8 cellular contexts compared by ENCODE assay signal in genomic region chr6:55868910-55869479, GRCh38. TPM values are rescaled to one million over a fixed set of nuclear protein-coding genes. Genes with fewer than 3 reads are reported as not detected.
DNase-seq lines count a peak whose midpoint lies in the region; ATAC-seq and TF ChIP-seq lines count a peak whose summit lies in the region.

No MANE protein-coding gene starts in this region.

- no peak for TF ChIP-seq CTCF in parathyroid adenoma (IDR thresholded peaks at IDR 0.05)
- no peak for TF ChIP-seq CTCF in transverse colon (IDR thresholded peaks at IDR 0.05)

- TF ChIP-seq EP300 in transverse colon (IDR thresholded peaks at IDR 0.05; ENCODE audit: low read depth) = no peak

- POLR2A ChIA-PET in activated CD4-positive, alpha-beta memory T cell treated with anti-CD3 and anti-CD28 coated beads for 36 hours (lab: Charles Lee) = no interaction called here
- POLR2A ChIA-PET in activated CD4-positive, alpha-beta memory T cell treated with anti-CD3 and anti-CD28 coated beads, Interleukin-2, amount 10 ng/mL, durations not matched to agents 7 days and 5 days (lab: Charles Lee) = no interaction called here

- H3K4me1 ChIP-seq in parathyroid adenoma (no peaks in the 10 kb centered on the region), transverse colon (peaks cover 0 to 10% (median 0%) of the 10 kb centered on the region in 4 donors)

- H3K27ac ChIP-seq in parathyroid adenoma (no peak overlapping the region), transverse colon (peak overlapping the region in 2 of 4 donors; percentile 11 to 51)

- intact Hi-C loops in activated CD4-positive, alpha-beta memory T cell treated with anti-CD3 and anti-CD28 coated beads for 36 hours (cut with micrococcal nuclease) = no loop called here
- intact Hi-C loops in transverse colon (cut with DNase I; ENCODE audit: low total_unique reads) = no loop called here

- in situ Hi-C loops in transverse colon (cut with MboI; ENCODE audit: low pct_ligation_motif_present in 1 of 4, low pct_unique_long_range_greater_than_20kb in 1 of 4, low sequenced_read_pairs in 3 of 4) = no loop called here

- H3K4me3 Mint-ChIP-seq in activated CD4-positive, alpha-beta memory T cell treated with anti-CD3 and anti-CD28 coated beads for 36 hours = no peak overlapping the region
- no peak overlapping the region for H3K4me3 Mint-ChIP-seq in activated CD4-positive, alpha-beta memory T cell treated with anti-CD3 and anti-CD28 coated beads, Interleukin-2, amount 10 ng/mL, durations not matched to agents 7 days and 5 days

- no peak overlapping the region for H3K9ac ChIP-seq in parathyroid adenoma

- H3K27ac Mint-ChIP-seq in activated CD4-positive, alpha-beta memory T cell treated with anti-CD3 and anti-CD28 coated beads for 36 hours = no peak overlapping the region
- no peak overlapping the region for H3K27ac Mint-ChIP-seq in activated CD4-positive, alpha-beta memory T cell treated with anti-CD3 and anti-CD28 coated beads, Interleukin-2, amount 10 ng/mL, durations not matched to agents 7 days and 5 days

- no peaks in the 10 kb centered on the region for H3K27me3 ChIP-seq in parathyroid adenoma (ENCODE audit: control insufficient read depth, insufficient read depth, low read length)
- H3K27me3 ChIP-seq in transverse colon = no peaks in the 10 kb centered on the region

- no peaks in the 10 kb centered on the region for H3K9me3 ChIP-seq in parathyroid adenoma (ENCODE audit: control insufficient read depth, low read length)
- no peaks in the 10 kb centered on the region for H3K9me3 ChIP-seq in transverse colon

- no peak overlapping the region for H3K4me2 ChIP-seq in parathyroid adenoma (ENCODE audit: low read length)

- no peak for TF ChIP-seq POLR2A in transverse colon (IDR thresholded peaks at IDR 0.05)

- WGBS in transverse colon (ENCODE audit: low coverage in 1 of 2), 2 donors = 18 to 38% methylated on average over 3 to 5 of the region's 5 CpGs

- CTCF ChIA-PET in activated CD4-positive, alpha-beta memory T cell treated with anti-CD3 and anti-CD28 coated beads for 36 hours (lab: Charles Lee) = no interaction called here
- CTCF ChIA-PET in activated CD4-positive, alpha-beta memory T cell treated with anti-CD3 and anti-CD28 coated beads, Interleukin-2, amount 10 ng/mL, durations not matched to agents 7 days and 5 days (lab: Charles Lee) = no interaction called here

- ATAC-seq in HG02884 (IDR thresholded peaks at IDR 0.05; ENCODE audit: unreplicated experiment) = peak; percentile 97

- H3K36me3 ChIP-seq in parathyroid adenoma (ENCODE audit: control insufficient read depth, insufficient read depth, low read length) = no peaks in the 10 kb centered on the region
- H3K36me3 ChIP-seq in transverse colon = no peaks in the 10 kb centered on the region

- H3K27me3 Mint-ChIP-seq in activated CD4-positive, alpha-beta memory T cell treated with anti-CD3 and anti-CD28 coated beads for 36 hours = no peaks in the 10 kb centered on the region
- H3K27me3 Mint-ChIP-seq in activated CD4-positive, alpha-beta memory T cell treated with anti-CD3 and anti-CD28 coated beads, Interleukin-2, amount 10 ng/mL, durations not matched to agents 7 days and 5 days = no peaks in the 10 kb centered on the region

- no peaks in the 10 kb centered on the region for H3K9me3 Mint-ChIP-seq in activated CD4-positive, alpha-beta memory T cell treated with anti-CD3 and anti-CD28 coated beads for 36 hours
- H3K9me3 Mint-ChIP-seq in activated CD4-positive, alpha-beta memory T cell treated with anti-CD3 and anti-CD28 coated beads, Interleukin-2, amount 10 ng/mL, durations not matched to agents 7 days and 5 days = peaks cover 2% of the 10 kb centered on the region

- no peaks in the 10 kb centered on the region for H3K36me3 Mint-ChIP-seq in activated CD4-positive, alpha-beta memory T cell treated with anti-CD3 and anti-CD28 coated beads for 36 hours
- no peaks in the 10 kb centered on the region for H3K36me3 Mint-ChIP-seq in activated CD4-positive, alpha-beta memory T cell treated with anti-CD3 and anti-CD28 coated beads, Interleukin-2, amount 10 ng/mL, durations not matched to agents 7 days and 5 days (ENCODE audit: low read depth)

- peak; percentile 43 for DNase-seq in activated CD4-positive, alpha-beta memory T cell treated with anti-CD3 and anti-CD28 coated beads for 36 hours
- no peak for DNase-seq in activated CD4-positive, alpha-beta memory T cell treated with anti-CD3 and anti-CD28 coated beads, Interleukin-2, amount 10 ng/mL, durations not matched to agents 7 days and 5 days
- no peak for DNase-seq in transverse colon
- no peak for DNase-seq in NCI-H2081 (lab: John Stamatoyannopoulos, UW)
- DNase-seq in HK-2 (ENCODE audit: unreplicated experiment) = no peak

- no peaks in the 10 kb centered on the region for H3K4me1 Mint-ChIP-seq in activated CD4-positive, alpha-beta memory T cell treated with anti-CD3 and anti-CD28 coated beads for 36 hours (ENCODE audit: low read depth)
- no peaks in the 10 kb centered on the region for H3K4me1 Mint-ChIP-seq in activated CD4-positive, alpha-beta memory T cell treated with anti-CD3 and anti-CD28 coated beads, Interleukin-2, amount 10 ng/mL, durations not matched to agents 7 days and 5 days

- no peaks in the 10 kb centered on the region for H3K79me2 ChIP-seq in parathyroid adenoma

- H2AFZ ChIP-seq in parathyroid adenoma = peak overlapping the region; percentile 26

- H3K4me3 ChIP-seq in parathyroid adenoma (ENCODE audit: low read depth, low read length) (no peak overlapping the region), transverse colon (no peak overlapping the region)

TF ChIP-seq in PFSK-1, 5 proteins besides CTCF, POLR2A, EP300 and RAD21:
- no peak for TF ChIP-seq POLR2AphosphoS5 (IDR thresholded peaks at IDR 0.05; ENCODE audit: low read depth, low read length)
- TF ChIP-seq FOXP2 (optimal IDR thresholded peaks at IDR 0.05; ENCODE audit: borderline replicate concordance, extremely low read depth, extremely low read length, insufficient read depth) = no peak
- 0 out of 2 replicates have a peak, but pooled peaks have one; percentile 59 for TF ChIP-seq SIN3A (IDR thresholded peaks at IDR 0.05; ENCODE audit: borderline replicate concordance, insufficient read depth, low read length)
TF ChIP-seq in PFSK-1: peak in this region for 1.

RNA-seq across cellular contexts. Expression of gene BMP5, which starts 6.4 kb away (rescaled TPM):
- not detected for total RNA-seq in activated CD4-positive, alpha-beta memory T cell treated with anti-CD3 and anti-CD28 coated beads for 36 hours
- total RNA-seq in activated CD4-positive, alpha-beta memory T cell treated with anti-CD3 and anti-CD28 coated beads, Interleukin-2, amount 10 ng/mL, durations not matched to agents 7 days and 5 days = not detected
- polyA plus RNA-seq in PFSK-1 (2012; ENCODE audit: insufficient read length, low read depth) = 0.25 TPM
- 1 to 10 TPM; 1.8 to 5.6 (median 3.4) TPM for total RNA-seq in transverse colon
